8 cellular contexts compared by ENCODE assay signal in genomic region chr20:47273591-47274235, GRCh38.
A peak's percentile ranks its signal among the peaks of the same experiment; 100 is the strongest.
DNase-seq lines count a peak whose midpoint lies in the region; ATAC-seq lines count a peak whose summit lies in the region.

No MANE protein-coding gene starts in this region.

- H3K4me3 ChIP-seq in iPS-18a (ENCODE audit: low read length) = no peak overlapping the region

- peak overlapping the region; percentile 96 for H3K27ac Mint-ChIP-seq in activated T-helper 17 cell treated with anti-CD3 and anti-CD28 coated beads, Interleukin-2, amount 50 U/mL, for 72 hours
- H3K27ac Mint-ChIP-seq in stimulated activated naive B cell treated with anti-CD40 and anti-IgM and Interleukin-4, amounts not matched to agents 10 μg/mL and 1 μg/mL and 100 μg/mL, for 72 hours = peak overlapping the region; percentile 47

- H3K4me1 Mint-ChIP-seq in activated T-helper 17 cell treated with anti-CD3 and anti-CD28 coated beads, Interleukin-2, amount 50 U/mL, for 72 hours = peaks cover 33% of the 10 kb centered on the region
- H3K4me1 Mint-ChIP-seq in stimulated activated naive B cell treated with anti-CD40 and anti-IgM and Interleukin-4, amounts not matched to agents 10 μg/mL and 1 μg/mL and 100 μg/mL, for 72 hours = peaks cover 38 to 61% of the 10 kb centered on the region in 2 donors

- peaks cover 77% of the 10 kb centered on the region for H3K36me3 ChIP-seq in iPS-18a (ENCODE audit: control insufficient read depth, low read depth, low read length)

- peaks cover 82% of the 10 kb centered on the region for H3K36me3 Mint-ChIP-seq in activated T-helper 17 cell treated with anti-CD3 and anti-CD28 coated beads, Interleukin-2, amount 50 U/mL, for 72 hours (ENCODE audit: low read depth)
- peaks cover 47 to 56% of the 10 kb centered on the region in 2 donors for H3K36me3 Mint-ChIP-seq in stimulated activated naive B cell treated with anti-CD40 and anti-IgM and Interleukin-4, amounts not matched to agents 10 μg/mL and 1 μg/mL and 100 μg/mL, for 72 hours

- H3K27me3 ChIP-seq in iPS-18a (ENCODE audit: control insufficient read depth, insufficient read depth, low read length) = no peaks in the 10 kb centered on the region

- DNase-seq in HT1080 (ENCODE audit: low read depth) (peak; percentile 37), iPS-NIHi11 (ENCODE audit: low spot score) (no peak)
- DNase-seq in stimulated activated naive B cell treated with anti-CD40 and anti-IgM and Interleukin-4, amounts not matched to agents 10 μg/mL and 1 μg/mL and 100 μg/mL, for 72 hours = no peak
- no peak for DNase-seq in activated CD4-positive, alpha-beta T cell treated with anti-CD3 and anti-CD28 coated beads for 48 hours

- H3K27me3 Mint-ChIP-seq in activated T-helper 17 cell treated with anti-CD3 and anti-CD28 coated beads, Interleukin-2, amount 50 U/mL, for 72 hours = no peaks in the 10 kb centered on the region
- no peaks in the 10 kb centered on the region for H3K27me3 Mint-ChIP-seq in stimulated activated naive B cell treated with anti-CD40 and anti-IgM and Interleukin-4, amounts not matched to agents 10 μg/mL and 1 μg/mL and 100 μg/mL, for 72 hours

- H3K27ac ChIP-seq in iPS-18a (ENCODE audit: low read length) = peak overlapping the region; percentile 25

- H3K4me1 ChIP-seq in iPS-18a (ENCODE audit: control insufficient read depth, low read depth, low read length) = no peaks in the 10 kb centered on the region

- peak overlapping the region; percentile 79 for H3K4me3 Mint-ChIP-seq in activated T-helper 17 cell treated with anti-CD3 and anti-CD28 coated beads, Interleukin-2, amount 50 U/mL, for 72 hours
- peak overlapping the region in 1 of 2 donors; percentile 21 for H3K4me3 Mint-ChIP-seq in stimulated activated naive B cell treated with anti-CD40 and anti-IgM and Interleukin-4, amounts not matched to agents 10 μg/mL and 1 μg/mL and 100 μg/mL, for 72 hours

- H3K9me3 ChIP-seq in iPS-18a (ENCODE audit: control insufficient read depth, low read depth, low read length) = no peaks in the 10 kb centered on the region

- no peak overlapping the region for H3K9ac ChIP-seq in iPS-18a (ENCODE audit: low read length)

- no peaks in the 10 kb centered on the region for H3K9me3 Mint-ChIP-seq in activated T-helper 17 cell treated with anti-CD3 and anti-CD28 coated beads, Interleukin-2, amount 50 U/mL, for 72 hours
- H3K9me3 Mint-ChIP-seq in stimulated activated naive B cell treated with anti-CD40 and anti-IgM and Interleukin-4, amounts not matched to agents 10 μg/mL and 1 μg/mL and 100 μg/mL, for 72 hours = no peaks in the 10 kb centered on the region

- ATAC-seq in activated T-helper 17 cell treated with anti-CD3 and anti-CD28 coated beads, Interleukin-2, amount 50 U/mL, for 72 hours (replicated peaks) = peak; percentile 9
- ATAC-seq in stimulated activated naive B cell treated with anti-CD40 and anti-IgM and Interleukin-4, amounts not matched to agents 10 μg/mL and 1 μg/mL and 100 μg/mL, for 72 hours (replicated peaks) = no peak
- ATAC-seq in GM21619 (IDR thresholded peaks at IDR 0.05; ENCODE audit: unreplicated experiment) (no peak), GM21515 (IDR thresholded peaks at IDR 0.05; ENCODE audit: unreplicated experiment) (no peak)
